In the genomic region with DNA sequence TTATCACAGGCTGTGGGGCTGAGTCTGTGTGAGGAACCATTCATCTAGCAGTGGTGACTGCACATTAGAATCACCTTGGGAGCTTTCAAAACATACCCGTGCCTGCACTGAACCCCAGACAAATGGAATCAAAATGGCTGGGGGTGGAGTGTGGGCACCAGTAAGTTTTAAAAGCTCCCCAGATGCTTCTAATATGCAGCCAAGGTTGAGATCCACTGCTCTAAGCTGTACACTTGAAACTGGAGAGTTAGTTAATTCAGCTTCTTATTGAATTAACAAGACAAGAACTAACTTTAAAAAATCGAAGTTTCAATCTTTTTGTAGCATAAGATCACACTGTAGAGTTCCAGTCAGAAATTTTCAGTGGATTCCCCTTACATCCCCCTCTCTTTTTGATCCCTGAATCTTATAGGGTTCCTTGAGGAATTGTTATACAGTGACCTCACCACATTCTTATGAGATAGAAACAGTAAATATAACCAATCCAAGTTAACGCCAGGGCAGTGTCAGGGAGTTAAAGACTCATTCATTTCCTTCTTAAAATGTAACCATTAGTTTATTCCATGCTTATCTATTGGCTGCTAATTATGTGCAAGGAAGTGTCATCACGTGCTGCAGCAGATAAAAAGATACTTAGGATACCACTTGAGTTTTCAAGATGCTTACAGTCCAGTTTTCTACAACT, we compare ENCODE assay signal across 18 cellular contexts. TPM values are rescaled to one million over a fixed set of nuclear protein-coding genes. Genes with fewer than 3 reads are reported as not detected.
DNase-seq lines count a peak whose midpoint lies in the region; ATAC-seq and TF ChIP-seq lines count a peak whose summit lies in the region.
"Had no signal": no experiment of that assay in that cellular context is flagged by ENCODE, and none has a peak within 500 bp of the region (broad histone marks: within the 10 kb centered on the region; RNA-seq: fewer than 3 reads in every experiment).

No MANE protein-coding gene starts in this region.

- peak overlapping the region in 3 of 4 donors; percentile 37 to 68 (median 64) for H3K27ac ChIP-seq in esophagus squamous epithelium
- H3K27ac ChIP-seq in uterus: no peak overlapping the region
- H3K27ac ChIP-seq: KMS-11, neural progenitor cell had no signal

- intact Hi-C loops in esophagus squamous epithelium (cut with DNase I) (no loop called here), sciatic nerve (cut with DNase I) (no loop called here), uterus (cut with DNase I; ENCODE audit: low total_unique reads) (no loop called here)

- H3K27me3 ChIP-seq in esophagus squamous epithelium: no peaks in the 10 kb centered on the region
- no peaks in the 10 kb centered on the region for H3K27me3 ChIP-seq in uterus
- H3K27me3 ChIP-seq: BE2C, neural progenitor cell had no signal

- WGBS in esophagus squamous epithelium, 2 donors: 49 to 54% methylated on average over 4 of the region's 4 CpGs

- TF ChIP-seq POLR2A in esophagus squamous epithelium (IDR thresholded peaks at IDR 0.05) (no peak), uterus (IDR thresholded peaks at IDR 0.05) (no peak)

- peaks cover 0 to 12% (median 0%) of the 10 kb centered on the region in 3 donors for H3K4me1 ChIP-seq in esophagus squamous epithelium
- H3K4me1 ChIP-seq in uterus: no peaks in the 10 kb centered on the region
- H3K4me1 ChIP-seq: BE2C, neural progenitor cell had no signal

- peak; percentile 37 for DNase-seq in AG10803 (ENCODE audit: low read depth)
- DNase-seq in NCI-H226: peak; percentile 63
- DNase-seq in esophagus squamous epithelium (lab: John Stamatoyannopoulos, UW): no peak
- peak; percentile 20 for DNase-seq in non-pigmented ciliary epithelial cell (ENCODE audit: low read depth)
- DNase-seq in sciatic nerve (ENCODE audit: low spot score): no peak
- no peak for DNase-seq in uterus
- no peak for DNase-seq in GF-D8 (lab: John Stamatoyannopoulos, UW)
- DNase-seq: activated CD8-positive, alpha-beta memory T cell treated with anti-CD3 and anti-CD28 coated beads, Interleukin-2, amount 50 U/mL, for 4 hours; activated naive CD4-positive, alpha-beta T cell; BE2C; effector CD8-positive, alpha-beta T cell; NCI-H1417 treated with DMSO at 0.1 percent for 48 hours; NCI-H2171 treated with DMSO at 0.1 percent for 48 hours; right cardiac atrium; stimulated activated CD4-positive, alpha-beta T cell treated with anti-CD3 and anti-CD28 coated beads, Interleukin-4, amount 100 ng/mL, for 1 hour had no signal

- H3K9me3 ChIP-seq in esophagus squamous epithelium (peaks cover 0 to 5% (median 0%) of the 10 kb centered on the region in 3 donors), uterus (peaks cover 0 to 7% of the 10 kb centered on the region in 2 donors)
- H3K9me3 ChIP-seq: BE2C had no signal

- no peak overlapping the region for H3K4me3 ChIP-seq in AG10803 (ENCODE audit: low read length)
- H3K4me3 ChIP-seq in esophagus squamous epithelium: no peak overlapping the region
- no peak overlapping the region for H3K4me3 ChIP-seq in uterus
- H3K4me3 ChIP-seq: neural progenitor cell had no signal

- H3K36me3 ChIP-seq in esophagus squamous epithelium (peaks cover 0 to 28% (median 0%) of the 10 kb centered on the region in 3 donors), uterus (no peaks in the 10 kb centered on the region)
- H3K36me3 ChIP-seq: BE2C, neural progenitor cell had no signal

- no peak for ATAC-seq in sciatic nerve
- ATAC-seq in HG03025 (IDR thresholded peaks at IDR 0.05; ENCODE audit: low FRiP score, unreplicated experiment): no peak
- ATAC-seq: right cardiac atrium had no signal

- TF ChIP-seq CTCF in AG10803 (conservative IDR thresholded peaks at IDR 0.05; ENCODE audit: low read length) (no peak), esophagus squamous epithelium (IDR thresholded peaks at IDR 0.05) (no peak), uterus (IDR thresholded peaks at IDR 0.05) (no peak)

RNA-seq across cellular contexts. Expression of gene GMDS, which starts 29.9 kb away (rescaled TPM):
- total RNA-seq in esophagus squamous epithelium: 10 to 100 TPM; 17.9 to 58.7 (median 36.7) TPM
- 31.4 TPM for total RNA-seq in sciatic nerve
- total RNA-seq in uterus: 10 to 100 TPM in 2 of 4 donors, 1 to 10 TPM in 2; 5.3 to 17.4 (median 12.9) TPM

Comparison
In these comparisons a context has a peak if more than half of its experiments do, and no peak if none do; other contexts are left out.
1. DNase-seq: peak in AG10803 (single experiment), NCI-H226 (single experiment) and non-pigmented ciliary epithelial cell (single experiment); none in esophagus squamous epithelium (single experiment), sciatic nerve (single experiment), uterus (0 of 2) and GF-D8 (single experiment).
2. H3K27ac ChIP-seq: peak in esophagus squamous epithelium (3 of 4); none in uterus (0 of 2).